ENCODE assay signal across 8 cellular contexts in the genomic region with DNA sequence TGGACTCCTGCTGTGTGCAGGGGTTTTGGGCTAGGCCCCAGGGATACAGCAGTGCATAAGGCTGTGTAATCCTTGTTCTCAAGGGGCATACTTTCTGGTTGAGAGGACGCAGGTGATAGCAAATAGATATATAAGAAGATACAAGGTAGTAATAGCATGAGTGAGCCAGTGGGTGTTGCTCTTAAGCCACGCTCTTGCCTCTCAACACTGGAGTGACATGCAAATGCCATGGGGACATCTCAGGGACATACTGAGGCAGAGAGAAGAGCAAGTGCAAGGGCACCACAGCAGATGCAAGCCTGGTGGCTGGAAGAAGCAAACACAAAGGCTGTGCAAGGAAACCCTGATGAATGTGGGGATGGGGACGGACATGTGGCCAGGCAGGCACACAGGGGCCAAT.
DNase-seq lines count a peak whose midpoint lies in the region; ATAC-seq, FAIRE-seq and TF ChIP-seq lines count a peak whose summit lies in the region.

No MANE protein-coding gene starts in this region.

- no peak overlapping the region for H3K4me2 ChIP-seq in MM.1S (ENCODE audit: low read depth, low read length)

- ATAC-seq in left lobe of liver: peak; percentile 72
- ATAC-seq in aorta (ENCODE audit: low FRiP score): no peak
- ATAC-seq in gastroesophageal sphincter: no peak

- peaks cover 74% of the 10 kb centered on the region for H3K4me1 Mint-ChIP-seq in activated CD4-positive, alpha-beta memory T cell treated with anti-CD3 and anti-CD28 coated beads for 36 hours (ENCODE audit: low read depth)

- H3K36me3 ChIP-seq in MM.1S (replicated peaks; ENCODE audit: insufficient read depth, low read length): no peaks in the 10 kb centered on the region
- H3K36me3 ChIP-seq in aorta (ENCODE audit: control insufficient read depth in 1 of 2, insufficient read depth in 2 of 2, low read length in 1 of 2): no peaks in the 10 kb centered on the region
- no peaks in the 10 kb centered on the region for H3K36me3 ChIP-seq in gastroesophageal sphincter

- no peaks in the 10 kb centered on the region for H4K20me1 ChIP-seq in MM.1S (ENCODE audit: insufficient read depth, low read length)

- H3K79me2 ChIP-seq in MM.1S (ENCODE audit: low read length): peaks cover 7% of the 10 kb centered on the region; the same call in 1 of the 2 replicates

- H3K9ac ChIP-seq in MM.1S (ENCODE audit: low read length): no peak overlapping the region

- peak; percentile 81 for FAIRE-seq in GM12891 (lab: Jason Lieb, UNC)

- intact Hi-C loops in activated CD4-positive, alpha-beta memory T cell treated with anti-CD3 and anti-CD28 coated beads for 36 hours (cut with micrococcal nuclease): loop anchor here (1.0 to 5.0 kb wide), 8 partner anchors 57 to 373 kb away; a partner anchor contains a TSS
- intact Hi-C loops in aorta (cut with DNase I): no loop called here

- peaks cover 2% of the 10 kb centered on the region for H3K36me3 Mint-ChIP-seq in activated CD4-positive, alpha-beta memory T cell treated with anti-CD3 and anti-CD28 coated beads for 36 hours

- H3K9me3 Mint-ChIP-seq in activated CD4-positive, alpha-beta memory T cell treated with anti-CD3 and anti-CD28 coated beads for 36 hours: no peaks in the 10 kb centered on the region

- H2AFZ ChIP-seq in MM.1S (ENCODE audit: low read length): no peak overlapping the region

- no peak for DNase-seq in AG09319 (ENCODE audit: extremely low read depth, low read depth)
- DNase-seq in GM12891 (ENCODE audit: insufficient read length, low spot score): no peak
- DNase-seq in MM.1S: no peak
- DNase-seq in activated CD4-positive, alpha-beta memory T cell treated with anti-CD3 and anti-CD28 coated beads for 36 hours: peak; percentile 58
- no peak for DNase-seq in left lobe of liver (ENCODE audit: low spot score)
- no peak for DNase-seq in amygdala (lab: John Stamatoyannopoulos, UW)
- DNase-seq in aorta: no peak

- H3K27me3 ChIP-seq in MM.1S (replicated peaks; ENCODE audit: insufficient read depth, low read length) (no peaks in the 10 kb centered on the region), aorta (ENCODE audit: control insufficient read depth in 1 of 2, insufficient read depth in 2 of 2, low read length in 1 of 2) (no peaks in the 10 kb centered on the region), gastroesophageal sphincter (no peaks in the 10 kb centered on the region)

- H3F3A ChIP-seq in MM.1S (ENCODE audit: insufficient read depth, low read length): no peaks in the 10 kb centered on the region

- no peaks in the 10 kb centered on the region for H3K9me2 ChIP-seq in MM.1S (replicated peaks; ENCODE audit: insufficient read depth, low read length)

- 86 to 92% methylated on average over 3 of the region's 3 CpGs for WGBS in aorta, 2 donors
- WGBS in gastroesophageal sphincter (ENCODE audit: low coverage in 1 of 2), 2 donors: 93% methylated on average over 2 of the region's 3 CpGs; no CpG with 5 or more reads in 1 of the 2 donors

- no peak overlapping the region for H3K4me3 Mint-ChIP-seq in activated CD4-positive, alpha-beta memory T cell treated with anti-CD3 and anti-CD28 coated beads for 36 hours

- TF ChIP-seq EP300 in gastroesophageal sphincter (IDR thresholded peaks at IDR 0.05): no peak

- H3K27ac Mint-ChIP-seq in activated CD4-positive, alpha-beta memory T cell treated with anti-CD3 and anti-CD28 coated beads for 36 hours: peak overlapping the region; percentile 75

- CTCF ChIA-PET in activated CD4-positive, alpha-beta memory T cell treated with anti-CD3 and anti-CD28 coated beads for 36 hours (lab: Charles Lee): interaction anchor here (0.9 to 1.5 kb wide), 5 partner anchors 8 to 373 kb away, joined by 3 to 5 read pairs (median 3); no protein-coding TSS in a partner anchor

- H3K4me3 ChIP-seq in MM.1S (ENCODE audit: low read length) (no peak overlapping the region), aorta (ENCODE audit: low read length in 2 of 2) (no peak overlapping the region), gastroesophageal sphincter (no peak overlapping the region)

- TF ChIP-seq POLR2A in GM12891 (IDR thresholded peaks at IDR 0.05; ENCODE audit: low read depth, low read length): no peak
- no peak for TF ChIP-seq POLR2A in gastroesophageal sphincter (IDR thresholded peaks at IDR 0.05)

- POLR2A ChIA-PET in activated CD4-positive, alpha-beta memory T cell treated with anti-CD3 and anti-CD28 coated beads for 36 hours (lab: Charles Lee): interaction anchor here (1.6 to 1.9 kb wide), 3 partner anchors 8 to 18 kb away, joined by 5 to 7 read pairs (median 6); no protein-coding TSS in a partner anchor

- TF ChIP-seq CTCF in AG09319 (IDR thresholded peaks at IDR 0.05; ENCODE audit: low read depth, low read length): peak; percentile 20
- TF ChIP-seq CTCF in MM.1S (IDR thresholded peaks at IDR 0.05; ENCODE audit: low read length): peak; percentile 20; the same call in 1 of the 2 replicates
- TF ChIP-seq CTCF in gastroesophageal sphincter (IDR thresholded peaks at IDR 0.05): no peak

- H3K27ac ChIP-seq in MM.1S (ENCODE audit: low read length) (no peak overlapping the region), aorta (ENCODE audit: low read depth in 1 of 2, low read length in 2 of 2) (no peak overlapping the region), gastroesophageal sphincter (no peak overlapping the region)

- H3K9me3 ChIP-seq in MM.1S (replicated peaks; ENCODE audit: insufficient read depth, low read length) (no peaks in the 10 kb centered on the region), aorta (ENCODE audit: control insufficient read depth, low read length) (no peaks in the 10 kb centered on the region), gastroesophageal sphincter (no peaks in the 10 kb centered on the region)

- H3K4me1 ChIP-seq in MM.1S (ENCODE audit: low read length): peaks cover 6% of the 10 kb centered on the region; the same call in 1 of the 2 replicates
- H3K4me1 ChIP-seq in aorta (ENCODE audit: control insufficient read depth in 1 of 2, insufficient read depth in 2 of 2, low read length in 2 of 2): no peaks in the 10 kb centered on the region
- peaks cover 0 to 23% (median 0%) of the 10 kb centered on the region in 3 donors for H3K4me1 ChIP-seq in gastroesophageal sphincter

- no peaks in the 10 kb centered on the region for H3K27me3 Mint-ChIP-seq in activated CD4-positive, alpha-beta memory T cell treated with anti-CD3 and anti-CD28 coated beads for 36 hours

TF ChIP-seq in GM12891, 5 proteins besides CTCF, POLR2A, EP300 and RAD21:
- TF ChIP-seq POLR2AphosphoS5 (IDR thresholded peaks at IDR 0.05; ENCODE audit: low read depth, low read length): no peak
- no peak for TF ChIP-seq TAF1 (IDR thresholded peaks at IDR 0.05; ENCODE audit: low read depth, low read length)
- peak; percentile 94 for TF ChIP-seq POU2F2 (IDR thresholded peaks at IDR 0.05; ENCODE audit: low read depth, low read length)
- TF ChIP-seq SPI1 (IDR thresholded peaks at IDR 0.05; ENCODE audit: low read depth, low read length): no peak

Comparison
In these comparisons a context has a peak if more than half of its experiments do, and no peak if none do; other contexts are left out.
1. CTCF ChIP-seq: peak in AG09319 (single experiment) and MM.1S (single experiment); none in gastroesophageal sphincter (0 of 4).